1 cellular context compared by ENCODE assay signal in genomic region chr9:11149065-11149464, GRCh38.
TF ChIP-seq lines count a peak whose summit lies in the region.

No MANE protein-coding gene starts in this region.

TF ChIP-seq in GM23338, 12 proteins besides CTCF, POLR2A, EP300 and RAD21 (continued from another document):
- TF ChIP-seq ZNF462 (CRISPR knock-in tag; IDR thresholded peaks at IDR 0.05) (no peak), REST (IDR thresholded peaks at IDR 0.05; ENCODE audit: unreplicated experiment) (no peak), EZH2phosphoT487 (IDR thresholded peaks at IDR 0.05; ENCODE audit: unreplicated experiment) (no peak), JUNB (IDR thresholded peaks at IDR 0.05; ENCODE audit: unreplicated experiment) (no peak), ZNF331 (CRISPR knock-in tag; IDR thresholded peaks at IDR 0.05; ENCODE audit: low read depth) (no peak), EZH2 (IDR thresholded peaks at IDR 0.05; ENCODE audit: low read depth, unreplicated experiment) (no peak)
